In genomic region chr19:36379510-36379819, GRCh38 we compare ENCODE assay signal across 8 cellular contexts. TPM values are rescaled to one million over a fixed set of nuclear protein-coding genes. Genes with fewer than 3 reads are reported as not detected.
DNase-seq lines count a peak whose midpoint lies in the region; ATAC-seq and TF ChIP-seq lines count a peak whose summit lies in the region.

No MANE protein-coding gene starts in this region.

- peak overlapping the region; percentile 68 for H3K4me3 ChIP-seq in kidney epithelial cell (ENCODE audit: low read depth, low read length)

- no peaks in the 10 kb centered on the region for H3K27me3 Mint-ChIP-seq in T-helper 2 cell treated with Interferon-gamma antibody and Interleukin-4, amounts not matched to agents 5 μg/mL and 100 μg/mL, for 36 hours (ENCODE audit: low read depth)
- no peaks in the 10 kb centered on the region for H3K27me3 Mint-ChIP-seq in activated naive CD8-positive, alpha-beta T cell treated with anti-CD3 and anti-CD28 coated beads, Interleukin-2, amount 10 ng/mL, durations not matched to agents 7 days and 5 days

- H3K27ac Mint-ChIP-seq in T-helper 2 cell treated with Interferon-gamma antibody and Interleukin-4, amounts not matched to agents 5 μg/mL and 100 μg/mL, for 36 hours = no peak overlapping the region
- peak overlapping the region; percentile 21 for H3K27ac Mint-ChIP-seq in activated naive CD8-positive, alpha-beta T cell treated with anti-CD3 and anti-CD28 coated beads, Interleukin-2, amount 10 ng/mL, durations not matched to agents 7 days and 5 days

- H3K4me3 Mint-ChIP-seq in T-helper 2 cell treated with Interferon-gamma antibody and Interleukin-4, amounts not matched to agents 5 μg/mL and 100 μg/mL, for 36 hours = peak overlapping the region; percentile 87
- H3K4me3 Mint-ChIP-seq in activated naive CD8-positive, alpha-beta T cell treated with anti-CD3 and anti-CD28 coated beads, Interleukin-2, amount 10 ng/mL, durations not matched to agents 7 days and 5 days = peak overlapping the region; percentile 91

- peak overlapping the region; percentile 85 for H3K27ac ChIP-seq in substantia nigra (ENCODE audit: low read depth, low read length, poor library complexity, severe bottlenecking)

- no peaks in the 10 kb centered on the region for H3K27me3 ChIP-seq in kidney epithelial cell (ENCODE audit: control insufficient read depth, insufficient read depth, low read length)

- H3K36me3 Mint-ChIP-seq in T-helper 2 cell treated with Interferon-gamma antibody and Interleukin-4, amounts not matched to agents 5 μg/mL and 100 μg/mL, for 36 hours (ENCODE audit: low read depth) = peaks cover 14% of the 10 kb centered on the region
- peaks cover 7% of the 10 kb centered on the region for H3K36me3 Mint-ChIP-seq in activated naive CD8-positive, alpha-beta T cell treated with anti-CD3 and anti-CD28 coated beads, Interleukin-2, amount 10 ng/mL, durations not matched to agents 7 days and 5 days

- no peak for ATAC-seq in activated naive CD8-positive, alpha-beta T cell treated with anti-CD3 and anti-CD28 coated beads, Interleukin-2, amount 10 ng/mL, durations not matched to agents 7 days and 5 days (ENCODE audit: low read depth)
- ATAC-seq in GM18502 (IDR thresholded peaks at IDR 0.05; ENCODE audit: poor library complexity, unreplicated experiment) (no peak), GM21390 (IDR thresholded peaks at IDR 0.05; ENCODE audit: unreplicated experiment) (no peak)

- no peak for TF ChIP-seq CTCF in kidney epithelial cell (IDR thresholded peaks at IDR 0.05; ENCODE audit: insufficient read depth, low read length, poor library complexity, severe bottlenecking)

- H3K4me1 Mint-ChIP-seq in T-helper 2 cell treated with Interferon-gamma antibody and Interleukin-4, amounts not matched to agents 5 μg/mL and 100 μg/mL, for 36 hours (ENCODE audit: low read depth) = peaks cover 8% of the 10 kb centered on the region
- peaks cover 10% of the 10 kb centered on the region for H3K4me1 Mint-ChIP-seq in activated naive CD8-positive, alpha-beta T cell treated with anti-CD3 and anti-CD28 coated beads, Interleukin-2, amount 10 ng/mL, durations not matched to agents 7 days and 5 days

- no peak for DNase-seq in T-helper 2 cell treated with Interferon-gamma antibody and Interleukin-4, amounts not matched to agents 5 μg/mL and 100 μg/mL, for 36 hours (ENCODE audit: low spot score)
- no peak for DNase-seq in T-helper 2 cell
- no peak for DNase-seq in activated naive CD8-positive, alpha-beta T cell treated with anti-CD3 and anti-CD28 coated beads, Interleukin-2, amount 10 ng/mL, durations not matched to agents 7 days and 5 days
- DNase-seq in kidney epithelial cell (ENCODE audit: low read depth) = no peak
- peak in 2 of 49 donors; percentile 9 to 32 for DNase-seq in substantia nigra (lab: John Stamatoyannopoulos, UW)
- no peak for DNase-seq in HUDEP-2 (lab: John Stamatoyannopoulos, UW; ENCODE audit: unreplicated experiment in 76 of 76)

- POLR2A ChIA-PET in activated naive CD8-positive, alpha-beta T cell treated with anti-CD3 and anti-CD28 coated beads, Interleukin-2, amount 10 ng/mL, durations not matched to agents 7 days and 5 days (lab: Charles Lee) = interaction anchor here (0.7 to 1.6 kb wide), 6 partner anchors 23 to 470 kb away, joined by 3 to 6 read pairs (median 4); partner anchors contain the start of genes ZNF260, ZNF382 and ZNF529

- H3K9me3 Mint-ChIP-seq in T-helper 2 cell treated with Interferon-gamma antibody and Interleukin-4, amounts not matched to agents 5 μg/mL and 100 μg/mL, for 36 hours = peaks cover 30% of the 10 kb centered on the region
- peaks cover 19% of the 10 kb centered on the region for H3K9me3 Mint-ChIP-seq in activated naive CD8-positive, alpha-beta T cell treated with anti-CD3 and anti-CD28 coated beads, Interleukin-2, amount 10 ng/mL, durations not matched to agents 7 days and 5 days

- no peaks in the 10 kb centered on the region for H3K36me3 ChIP-seq in kidney epithelial cell (ENCODE audit: control insufficient read depth, insufficient read depth, low read length)

RNA-seq across cellular contexts. Expression of gene ZFP14, which starts 0.5 kb away (rescaled TPM):
- 1 to 10 TPM; 9.3 to 9.7 TPM for total RNA-seq in activated naive CD8-positive, alpha-beta T cell treated with anti-CD3 and anti-CD28 coated beads, Interleukin-2, amount 10 ng/mL, durations not matched to agents 7 days and 5 days
- total RNA-seq in kidney epithelial cell = 2.1 and 2.5 TPM in 2 replicates

RNA-seq across cellular contexts. Expression of gene ZFP82, which starts 39.0 kb away (rescaled TPM):
- 10 to 100 TPM in 1 of 2 experiments, 1 to 10 TPM in 1; 8.3 to 10.8 TPM for total RNA-seq in activated naive CD8-positive, alpha-beta T cell treated with anti-CD3 and anti-CD28 coated beads, Interleukin-2, amount 10 ng/mL, durations not matched to agents 7 days and 5 days
- total RNA-seq in kidney epithelial cell = 4.7 and 6.0 TPM in 2 replicates
